ENCODE assay signal across 15 cellular contexts in the genomic region with DNA sequence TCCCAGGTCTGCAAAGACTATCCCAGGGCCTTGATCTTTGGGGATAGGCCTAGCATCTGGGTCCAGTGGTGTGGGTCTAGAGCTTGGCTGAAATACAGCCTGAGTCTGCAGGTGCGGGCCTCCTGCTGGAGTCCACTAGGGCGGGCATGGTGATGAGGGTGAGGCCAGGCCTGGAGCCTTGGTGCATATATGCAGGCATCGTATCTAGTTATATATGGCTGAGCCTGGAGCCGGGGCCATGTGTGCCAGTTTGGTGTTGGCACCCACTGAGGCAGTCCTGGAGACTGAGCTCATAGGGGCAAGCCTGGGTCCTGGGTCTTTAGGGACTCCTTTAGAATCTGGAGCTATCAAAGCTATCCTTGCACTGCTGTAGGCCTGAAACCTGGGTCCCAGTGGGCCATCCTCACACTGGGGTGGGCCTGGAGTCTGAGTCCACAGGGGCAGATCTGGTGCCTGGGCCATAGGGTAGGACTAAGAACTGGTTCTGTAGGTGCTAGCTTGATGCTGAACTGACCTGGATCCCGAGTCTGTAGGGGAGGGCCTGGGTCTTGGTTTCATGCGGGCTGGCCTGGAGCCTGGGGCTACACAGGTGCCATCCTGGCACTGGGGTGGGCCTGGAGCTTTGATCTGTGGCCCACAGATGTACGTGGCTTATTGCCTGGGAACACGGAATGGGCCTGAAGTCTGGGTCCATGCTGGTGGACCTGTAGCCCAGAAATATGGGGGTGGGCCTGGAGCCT.
"Had no signal": no experiment of that assay in that cellular context is flagged by ENCODE, and none has a peak within 500 bp of the region (broad histone marks: within the 10 kb centered on the region; RNA-seq: fewer than 3 reads in every experiment).

No MANE protein-coding gene starts in this region.

- H3K36me3 ChIP-seq: colonic mucosa, ovary, right atrium auricular region had no signal

- H3K27me3 Mint-ChIP-seq: central memory CD8-positive, alpha-beta T cell; naive B cell; stimulated activated naive CD8-positive, alpha-beta T cell treated with anti-CD3 and anti-CD28 coated beads, Interleukin-15, Interleukin-2, amounts not matched to agents 100 ng/mL and 50 ng/mL, for 24 hours had no signal

- H3K27ac ChIP-seq: colonic mucosa, hepatocyte, ovary, right atrium auricular region had no signal

- H3K4me1 Mint-ChIP-seq: central memory CD8-positive, alpha-beta T cell had no signal

- DNase-seq: colonic mucosa, dermis blood vessel endothelial cell, erythroblast, foreskin melanocyte, head of caudate nucleus, left colon, mesendoderm, naive B cell, small intestine, trophoblast cell had no signal

- H3K4me3 Mint-ChIP-seq: central memory CD8-positive, alpha-beta T cell; naive B cell; stimulated activated naive CD8-positive, alpha-beta T cell treated with anti-CD3 and anti-CD28 coated beads, Interleukin-15, Interleukin-2, amounts not matched to agents 100 ng/mL and 50 ng/mL, for 24 hours had no signal

- H3K27me3 ChIP-seq: colonic mucosa, hepatocyte, ovary, right atrium auricular region had no signal

- H3K9me3 Mint-ChIP-seq: central memory CD8-positive, alpha-beta T cell had no signal

- H3K4me3 ChIP-seq: colonic mucosa, hepatocyte, ovary, right atrium auricular region had no signal

- H3K4me1 ChIP-seq: colonic mucosa, right atrium auricular region had no signal

- H3K27ac Mint-ChIP-seq: stimulated activated naive CD8-positive, alpha-beta T cell treated with anti-CD3 and anti-CD28 coated beads, Interleukin-15, Interleukin-2, amounts not matched to agents 100 ng/mL and 50 ng/mL, for 24 hours had no signal

- H3K9me3 ChIP-seq: colonic mucosa, ovary, right atrium auricular region had no signal

- ATAC-seq: left colon had no signal
